Comparison of ENCODE assay signal across 8 cellular contexts in the genomic region with DNA sequence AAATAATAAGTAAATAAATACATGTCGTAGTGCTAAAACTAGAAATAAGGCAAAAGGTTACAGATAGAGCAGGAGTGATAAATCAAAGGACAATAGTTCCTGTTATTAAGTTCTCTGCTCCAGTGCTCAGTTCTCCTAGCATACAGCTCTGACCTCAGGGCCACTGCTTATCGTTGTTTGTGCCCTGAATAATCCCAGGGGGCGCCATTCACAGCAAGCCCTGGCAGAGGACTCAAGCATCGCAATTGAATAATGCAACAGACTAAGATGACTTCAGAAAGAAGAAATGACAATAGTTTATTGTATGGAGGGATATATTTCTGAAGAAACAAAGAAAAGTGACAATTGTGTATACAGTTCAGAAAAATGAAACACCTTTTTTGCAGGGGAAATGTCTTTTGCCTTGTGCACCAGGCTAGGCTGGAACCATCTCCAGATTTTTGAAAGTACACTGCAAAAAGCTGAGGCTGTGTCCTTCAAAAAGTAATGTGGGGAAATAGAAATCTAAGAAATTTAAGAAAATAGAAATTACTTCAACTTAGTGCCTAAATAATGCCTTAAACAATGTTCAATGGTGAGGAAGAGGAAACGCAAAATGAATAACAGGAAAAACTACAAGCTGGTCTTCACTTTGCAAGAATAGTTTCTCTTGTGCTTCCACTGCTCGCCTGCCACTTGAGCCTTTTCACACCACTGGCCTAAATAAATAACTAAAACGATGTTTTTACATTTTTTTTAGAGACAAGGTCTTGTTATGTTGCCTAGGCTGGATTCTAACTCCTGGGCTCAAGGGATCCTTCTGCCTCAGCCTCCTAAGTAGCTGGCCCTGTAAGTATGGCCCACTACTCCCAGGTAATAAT. TPM values are rescaled to one million over a fixed set of nuclear protein-coding genes. Genes with fewer than 3 reads are reported as not detected.
A peak's percentile ranks its signal among the peaks of the same experiment; 100 is the strongest.
DNase-seq lines count a peak whose midpoint lies in the region; ATAC-seq, FAIRE-seq and TF ChIP-seq lines count a peak whose summit lies in the region.

No MANE protein-coding gene starts in this region.

- H4K91ac ChIP-seq in H1 (replicated peaks; ENCODE audit: insufficient read length, low read length) (no peak overlapping the region), neuronal stem cell (ENCODE audit: low read depth, low read length, poor library complexity) (no peak overlapping the region)

- H3K79me2 ChIP-seq in H1 (ENCODE audit: control insufficient read depth in 1 of 2, insufficient read depth in 2 of 2, low read length in 2 of 2): no peaks in the 10 kb centered on the region

- H3K27ac ChIP-seq in H1 (ENCODE audit: low read depth, low read length): no peak overlapping the region
- no peak overlapping the region for H3K27ac ChIP-seq in neuronal stem cell (replicated peaks; ENCODE audit: low read length)

- CTCF ChIA-PET in WTC11 (lab: Charles Lee): interaction anchor here (0.5 to 3.4 kb wide), 29 partner anchors 10 to 380 kb away, joined by 3 to 39 read pairs (median 4); partner anchors contain the start of genes CCNYL1 and METTL21A
- CTCF ChIA-PET in H1 (lab: Charles Lee; ENCODE audit: partially characterized antibody): interaction anchor here (0.8 to 7.7 kb wide), 35 partner anchors 9 to 456 kb away, joined by 3 to 85 read pairs (median 5); partner anchors contain the start of genes CCNYL1 and METTL21A

- peak; percentile 44 to 58 for TF ChIP-seq RAD21 in H1 (IDR thresholded peaks at IDR 0.05 in 1 of 2, conservative IDR thresholded peaks at IDR 0.05 in 1 of 2; ENCODE audit: low read depth in 2 of 2, low read length in 2 of 2)

- H3K4me1 ChIP-seq in H1 (replicated peaks in 1 of 4; ENCODE audit: control insufficient read depth in 3 of 4, insufficient read depth in 4 of 4, low read length in 3 of 4) (no peaks in the 10 kb centered on the region), neuronal stem cell (ENCODE audit: control insufficient read depth in 2 of 2, insufficient read depth in 1 of 2, low read depth in 1 of 2, low read length in 2 of 2) (no peaks in the 10 kb centered on the region)

- DNase-seq in NCI-H2029 (lab: John Stamatoyannopoulos, UW) (peak; percentile 0), NCI-H2029 treated with DMSO at 0.1 percent for 48 hours (lab: John Stamatoyannopoulos, UW) (no peak), WTC11 (ENCODE audit: low spot score) (peak; percentile 55), H1 (ENCODE audit: low read depth in 1 of 2, low spot score in 2 of 2) (peak in 1 of 2 experiments; percentile 56), neuronal stem cell (ENCODE audit: low spot score) (peak; percentile 17), amniotic stem cell (lab: John Stamatoyannopoulos, UW) (no peak)

- no peaks in the 10 kb centered on the region for H3K36me3 Mint-ChIP-seq in WTC11

- H3K27me3 ChIP-seq in H1 (replicated peaks in 1 of 4; ENCODE audit: control insufficient read depth in 3 of 4, extremely low read depth in 1 of 4, insufficient read depth in 3 of 4, low read length in 3 of 4): no peaks in the 10 kb centered on the region
- no peaks in the 10 kb centered on the region for H3K27me3 ChIP-seq in neuronal stem cell (ENCODE audit: control insufficient read depth in 3 of 3, insufficient read depth in 3 of 3, low read depth in 1 of 3, low read length in 3 of 3)

- no peaks in the 10 kb centered on the region for H3K27me3 Mint-ChIP-seq in WTC11 (ENCODE audit: low read depth)

- H2AK5ac ChIP-seq in H1 (ENCODE audit: low read depth, low read length) (no peak overlapping the region), neuronal stem cell (ENCODE audit: low read depth, low read length) (no peak overlapping the region)

- H3K23me2 ChIP-seq in H1 (ENCODE audit: low read depth, low read length): no peaks in the 10 kb centered on the region

- H3K79me1 ChIP-seq in H1 (ENCODE audit: low read depth, low read length): no peaks in the 10 kb centered on the region
- H3K79me1 ChIP-seq in neuronal stem cell (ENCODE audit: low read depth, low read length): no peaks in the 10 kb centered on the region

- H3K4me3 ChIP-seq in H1 (ENCODE audit: extremely low read depth in 1 of 4, insufficient read depth in 2 of 4, low read depth in 3 of 4, low read length in 4 of 4) (no peak overlapping the region), neuronal stem cell (ENCODE audit: low read length in 2 of 2) (no peak overlapping the region)

- H2BK15ac ChIP-seq in H1 (ENCODE audit: low read length): no peak overlapping the region
- no peak overlapping the region for H2BK15ac ChIP-seq in neuronal stem cell (ENCODE audit: low read length)

- no peak overlapping the region for H2BK5ac ChIP-seq in H1 (ENCODE audit: low read depth, low read length)
- no peak overlapping the region for H2BK5ac ChIP-seq in neuronal stem cell (ENCODE audit: low read length)

- no peak overlapping the region for H3K23ac ChIP-seq in H1 (ENCODE audit: insufficient read length)
- H3K23ac ChIP-seq in neuronal stem cell (ENCODE audit: low read depth, low read length, poor library complexity): no peak overlapping the region

- no peak for TF ChIP-seq EP300 in H1 (IDR thresholded peaks at IDR 0.05; ENCODE audit: borderline replicate concordance in 1 of 2, low read depth in 2 of 2, low read length in 2 of 2)

- no peak overlapping the region for H3K9ac ChIP-seq in H1 (replicated peaks in 1 of 4; ENCODE audit: extremely low read depth in 1 of 4, low read depth in 3 of 4, low read length in 3 of 4)
- H3K9ac ChIP-seq in neuronal stem cell (ENCODE audit: low read depth, low read length, poor library complexity): no peak overlapping the region

- H3K36me3 ChIP-seq in H1 (ENCODE audit: control insufficient read depth in 2 of 4, insufficient read depth in 4 of 4, low read length in 3 of 4) (no peaks in the 10 kb centered on the region), neuronal stem cell (replicated peaks in 1 of 2; ENCODE audit: control insufficient read depth in 2 of 2, insufficient read depth in 2 of 2, low read length in 2 of 2) (no peaks in the 10 kb centered on the region)

- no peak overlapping the region for H3K56ac ChIP-seq in H1 (replicated peaks; ENCODE audit: insufficient read length, low read depth, low read length)

- H3K9me3 ChIP-seq in H1 (ENCODE audit: insufficient read depth in 2 of 2, low read depth in 1 of 2, low read length in 1 of 2) (no peaks in the 10 kb centered on the region), neuronal stem cell (replicated peaks in 1 of 2; ENCODE audit: control insufficient read depth in 2 of 2, insufficient read depth in 1 of 2, low read depth in 1 of 2, low read length in 2 of 2) (no peaks in the 10 kb centered on the region)

- H3K18ac ChIP-seq in H1 (ENCODE audit: extremely low read depth, low read length): no peak overlapping the region
- H3K18ac ChIP-seq in neuronal stem cell (ENCODE audit: low read length): no peak overlapping the region

- H2BK120ac ChIP-seq in H1 (replicated peaks; ENCODE audit: low read depth, low read length) (no peak overlapping the region), neuronal stem cell (ENCODE audit: low read depth, low read length) (no peak overlapping the region)

- H3K14ac ChIP-seq in H1 (ENCODE audit: insufficient read length) (no peak overlapping the region), neuronal stem cell (ENCODE audit: low read length) (no peak overlapping the region)

- FAIRE-seq in H1 (lab: Jason Lieb, UNC): peak; percentile 52

- ATAC-seq in WTC11 (peak; percentile 95), HG02840 (IDR thresholded peaks at IDR 0.05; ENCODE audit: low FRiP score, unreplicated experiment) (no peak)

- H2BK20ac ChIP-seq in H1 (ENCODE audit: low read length): no peak overlapping the region

- WGBS in H1 (ENCODE audit: extremely low coverage in 1 of 2, insufficient coverage in 1 of 2, insufficient read length in 1 of 2, insufficient replicate concordance in 2 of 2, low coverage in 1 of 2, low lambda C conversion rate in 2 of 2, missing lambda C conversion rate in 1 of 2), 2 experiments: 67% methylated on average over 7 of the region's 7 CpGs; no CpG with 5 or more reads in 1 of the 2 experiments
- no CpG with 5 or more reads among the region's 7 CpGs for WGBS in neuronal stem cell (ENCODE audit: extremely low coverage in 2 of 2, insufficient read length in 2 of 2, insufficient replicate concordance in 1 of 2), 2 donors

- no peak overlapping the region for H3K4me3 Mint-ChIP-seq in WTC11

- TF ChIP-seq POLR2A in H1 (IDR thresholded peaks at IDR 0.05; ENCODE audit: control extremely low read depth in 1 of 2, low read depth in 2 of 2, low read length in 2 of 2): no peak

- no peak overlapping the region for H2AFZ ChIP-seq in H1 (ENCODE audit: low read length)
- no peak overlapping the region for H2AFZ ChIP-seq in neuronal stem cell (ENCODE audit: low read length)

- 0 out of 2 replicates have a peak, but pooled peaks cover 3% of the 10 kb centered on the region for H3K4me1 Mint-ChIP-seq in WTC11

- H3K4me2 ChIP-seq in H1 (ENCODE audit: insufficient read depth in 1 of 2, low read depth in 2 of 2, low read length in 2 of 2): no peak overlapping the region
- H3K4me2 ChIP-seq in neuronal stem cell (ENCODE audit: insufficient read depth, low read length, poor library complexity, severe bottlenecking): no peak overlapping the region

- no peak overlapping the region for H4K8ac ChIP-seq in H1 (ENCODE audit: extremely low read depth, insufficient read depth, low read length)
- no peak overlapping the region for H4K8ac ChIP-seq in neuronal stem cell (ENCODE audit: low read depth, low read length)

- H3K4ac ChIP-seq in H1 (replicated peaks; ENCODE audit: insufficient read length, low read depth, low read length): no peak overlapping the region
- H3K4ac ChIP-seq in neuronal stem cell (ENCODE audit: low read length): no peak overlapping the region

- H3K9me3 Mint-ChIP-seq in WTC11: no peaks in the 10 kb centered on the region

- no peaks in the 10 kb centered on the region for H4K20me1 ChIP-seq in H1 (replicated peaks in 1 of 2; ENCODE audit: control insufficient read depth in 1 of 2, insufficient read depth in 2 of 2, low read length in 2 of 2)

- H2BK12ac ChIP-seq in H1 (ENCODE audit: low read depth, low read length) (no peak overlapping the region), neuronal stem cell (ENCODE audit: low read length) (no peak overlapping the region)

- no peak overlapping the region for H3K27ac Mint-ChIP-seq in WTC11

- peak; percentile 33; the same call in 1 of the 2 replicates for TF ChIP-seq CTCF in LNCAP (IDR thresholded peaks at IDR 0.05)
- peak; percentile 39; the same call in 1 of the 2 replicates for TF ChIP-seq CTCF in WTC11 (IDR thresholded peaks at IDR 0.05)
- peak; percentile 63 to 78 (median 74) for TF ChIP-seq CTCF in H1 (IDR thresholded peaks at IDR 0.05; ENCODE audit: control extremely low read depth in 1 of 3, insufficient read depth in 1 of 3, low read depth in 1 of 3, low read length in 3 of 3)

- POLR2A ChIA-PET in WTC11 (lab: Charles Lee): interaction anchor here (0.6 to 1.2 kb wide), 2 partner anchors 19 to 134 kb away, joined by 4 read pairs; partner anchors contain the start of gene CCNYL1
- POLR2A ChIA-PET in H1 (lab: Charles Lee; ENCODE audit: partially characterized antibody): interaction anchor here (0.9 to 2.6 kb wide), 3 partner anchors 10 to 334 kb away, joined by 3 to 20 read pairs (median 4); partner anchors contain the start of gene CCNYL1

- H4K5ac ChIP-seq in H1 (ENCODE audit: insufficient read length, low read depth, low read length): no peak overlapping the region

RNA-seq across cellular contexts. Expression of gene CCNYL1, which starts 19.0 kb away (rescaled TPM):
- total RNA-seq in WTC11 (2021): 26.6 to 31.6 TPM (median 28.1 TPM) in 3 replicates
- total RNA-seq in H1 (2021; fragmentation: NEBNext Ultra II Directional; extraction: Animal tissue kit (Norgen Biotek cat#: 25700)): 35.4 and 36.2 TPM in 2 replicates
- polyA plus RNA-seq in H1 (2011; rRNA removed): 10.0 and 13.3 TPM in 2 replicates
- 14.2 TPM for polyA plus RNA-seq in H1 (2011; cell fraction: cytosol; rRNA removed)
- polyA plus RNA-seq in H1 (2011; cell fraction: nucleus; rRNA removed): 15.5 TPM
- polyA plus RNA-seq in H1 (2012, experiment 1 of 2): 14.6 to 24.3 TPM (median 18.2 TPM) in 4 replicates
- 5.1 TPM for polyA plus RNA-seq in H1 (2012, experiment 2 of 2)
- 33.4 TPM for polyA plus RNA-seq in H1 (2013, experiment 1 of 2)
- 31.5 TPM for polyA plus RNA-seq in H1 (2013, experiment 2 of 2)
- polyA minus RNA-seq in H1 (2011; rRNA and poly(A)+ RNA removed): 16.6 and 23.9 TPM in 2 replicates
- polyA minus RNA-seq in H1 (2011; cell fraction: cytosol; rRNA and poly(A)+ RNA removed): 16.3 TPM
- 24.5 TPM for polyA minus RNA-seq in H1 (2011; cell fraction: nucleus; rRNA and poly(A)+ RNA removed)
- 24.1 TPM for polyA plus RNA-seq in neuronal stem cell (2013, experiment 1 of 2)
- polyA plus RNA-seq in neuronal stem cell (2013, experiment 2 of 2): 23.5 TPM

Comparison
In these comparisons a context has a peak if more than half of its experiments do, and no peak if none do; other contexts are left out.
1. DNase-seq: peak in NCI-H2029 (single experiment), WTC11 (single experiment) and neuronal stem cell (single experiment); none in NCI-H2029 treated with DMSO at 0.1 percent for 48 hours (single experiment) and amniotic stem cell (single experiment).
2. Peak in every context shown above with its lines, with median percentiles within 50 percentile points of each other: CTCF ChIP-seq.